Comparison of ENCODE assay signal across 10 cellular contexts in genomic region chr4:26048378-26048882, GRCh38.
DNase-seq lines count a peak whose midpoint lies in the region; ATAC-seq and TF ChIP-seq lines count a peak whose summit lies in the region.
"Had no signal": no experiment of that assay in that cellular context is flagged by ENCODE, and none has a peak within 500 bp of the region (broad histone marks: within the 10 kb centered on the region; RNA-seq: fewer than 3 reads in every experiment).

No MANE protein-coding gene starts in this region.

- intact Hi-C loops in sciatic nerve (cut with DNase I): no loop called here

- no peaks in the 10 kb centered on the region for H3K9me3 ChIP-seq in right atrium auricular region
- H3K9me3 ChIP-seq: Caco-2 had no signal

- DNase-seq in EL (peak; percentile 93), astrocyte of the cerebellum (ENCODE audit: low read depth) (peak; percentile 27), right atrium auricular region (ENCODE audit: low spot score) (peak; percentile 81), sciatic nerve (ENCODE audit: low spot score) (peak; percentile 74), COLO829 (ENCODE audit: low spot score) (no peak), NCI-H1092 treated with DMSO at 0.1 percent for 48 hours (lab: John Stamatoyannopoulos, UW) (no peak), SHP77 treated with DMSO at 0.1 percent for 48 hours (lab: John Stamatoyannopoulos, UW) (no peak), NCI-H2107 (lab: John Stamatoyannopoulos, UW) (no peak)
- DNase-seq: activated naive CD8-positive, alpha-beta T cell treated with anti-CD3 and anti-CD28 coated beads for 36 hours; Caco-2 had no signal

- ATAC-seq in sciatic nerve: peak; percentile 92

- no peaks in the 10 kb centered on the region for H3K36me3 ChIP-seq in right atrium auricular region

- H3K27me3 ChIP-seq in right atrium auricular region: no peaks in the 10 kb centered on the region

- no peak for TF ChIP-seq CTCF in astrocyte of the cerebellum (IDR thresholded peaks at IDR 0.05; ENCODE audit: low read depth, low read length, missing control alignments)
- TF ChIP-seq CTCF in right atrium auricular region (IDR thresholded peaks at IDR 0.05): no peak

- H3K4me3 ChIP-seq in astrocyte of the cerebellum (ENCODE audit: low read depth, low read length) (no peak overlapping the region), right atrium auricular region (no peak overlapping the region)

- peaks cover 0 to 31% of the 10 kb centered on the region in 2 donors for H3K4me1 ChIP-seq in right atrium auricular region

- in situ Hi-C loops in astrocyte of the cerebellum (cut with HindIII; ENCODE audit: low sequenced_read_pairs): no loop called here

- H3K27ac ChIP-seq in right atrium auricular region: peak overlapping the region; percentile 75 to 84

Comparison
In these comparisons a context has a peak if more than half of its experiments do, and no peak if none do; other contexts are left out.
1. DNase-seq: peak in EL (single experiment), astrocyte of the cerebellum (single experiment), right atrium auricular region (single experiment) and sciatic nerve (single experiment); none in COLO829 (single experiment), NCI-H1092 treated with DMSO at 0.1 percent for 48 hours (single experiment), SHP77 treated with DMSO at 0.1 percent for 48 hours (single experiment) and NCI-H2107 (single experiment).